Comparison of ENCODE assay signal across 1 cellular context in the genomic region with DNA sequence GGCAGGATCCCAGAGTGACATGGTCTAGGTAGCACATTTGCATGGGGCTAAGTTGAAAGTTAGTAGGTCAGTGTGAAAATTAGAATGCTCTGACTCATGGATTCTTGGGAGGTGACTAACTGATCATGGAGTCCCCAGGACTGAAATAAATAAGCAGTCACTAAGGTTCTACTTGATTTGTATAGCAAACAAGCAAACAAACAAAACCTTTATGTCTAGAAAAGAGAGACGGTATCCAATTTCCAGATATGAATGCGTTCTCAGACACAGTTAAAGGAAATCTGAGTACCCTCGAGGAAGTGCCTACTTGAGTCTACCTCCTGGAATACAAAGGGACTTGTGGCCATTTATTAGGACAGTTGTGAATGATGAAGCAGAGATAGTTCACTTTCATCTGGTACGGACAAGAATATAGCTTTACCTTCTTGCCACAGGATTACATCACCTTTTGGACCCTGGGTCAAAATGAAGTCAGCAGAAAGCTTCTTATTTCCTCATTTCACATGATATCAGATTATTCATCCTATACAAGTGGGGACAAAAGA.
TF ChIP-seq lines count a peak whose summit lies in the region.

No MANE protein-coding gene starts in this region.

TF ChIP-seq in SK-N-SH treated with all-trans-retinoic acid at 6 μM for 48 hours, 23 proteins besides CTCF, POLR2A, EP300 and RAD21 (continued from another document):
- TF ChIP-seq, protein P1, sequence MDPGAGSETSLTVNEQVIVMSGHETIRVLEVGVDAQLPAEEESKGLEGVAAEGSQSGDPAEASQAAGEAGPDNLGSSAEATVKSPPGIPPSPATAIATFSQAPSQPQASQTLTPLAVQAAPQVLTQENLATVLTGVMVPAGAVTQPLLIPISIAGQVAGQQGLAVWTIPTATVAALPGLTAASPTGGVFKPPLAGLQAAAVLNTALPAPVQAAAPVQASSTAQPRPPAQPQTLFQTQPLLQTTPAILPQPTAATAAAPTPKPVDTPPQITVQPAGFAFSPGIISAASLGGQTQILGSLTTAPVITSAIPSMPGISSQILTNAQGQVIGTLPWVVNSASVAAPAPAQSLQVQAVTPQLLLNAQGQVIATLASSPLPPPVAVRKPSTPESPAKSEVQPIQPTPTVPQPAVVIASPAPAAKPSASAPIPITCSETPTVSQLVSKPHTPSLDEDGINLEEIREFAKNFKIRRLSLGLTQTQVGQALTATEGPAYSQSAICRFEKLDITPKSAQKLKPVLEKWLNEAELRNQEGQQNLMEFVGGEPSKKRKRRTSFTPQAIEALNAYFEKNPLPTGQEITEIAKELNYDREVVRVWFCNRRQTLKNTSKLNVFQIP (CRISPR knock-in tag; IDR thresholded peaks at IDR 0.05; ENCODE audit: borderline replicate concordance, low read depth), result no peak
- TF ChIP-seq BACH2 (CRISPR knock-in tag; IDR thresholded peaks at IDR 0.05; ENCODE audit: borderline replicate concordance) (no peak), CSDC2 (CRISPR knock-in tag; IDR thresholded peaks at IDR 0.05) (no peak), ZFP30 (CRISPR knock-in tag; IDR thresholded peaks at IDR 0.05) (no peak), ZFP3 (CRISPR knock-in tag; IDR thresholded peaks at IDR 0.05) (no peak)
